1 cellular context compared by ENCODE assay signal in the genomic region with DNA sequence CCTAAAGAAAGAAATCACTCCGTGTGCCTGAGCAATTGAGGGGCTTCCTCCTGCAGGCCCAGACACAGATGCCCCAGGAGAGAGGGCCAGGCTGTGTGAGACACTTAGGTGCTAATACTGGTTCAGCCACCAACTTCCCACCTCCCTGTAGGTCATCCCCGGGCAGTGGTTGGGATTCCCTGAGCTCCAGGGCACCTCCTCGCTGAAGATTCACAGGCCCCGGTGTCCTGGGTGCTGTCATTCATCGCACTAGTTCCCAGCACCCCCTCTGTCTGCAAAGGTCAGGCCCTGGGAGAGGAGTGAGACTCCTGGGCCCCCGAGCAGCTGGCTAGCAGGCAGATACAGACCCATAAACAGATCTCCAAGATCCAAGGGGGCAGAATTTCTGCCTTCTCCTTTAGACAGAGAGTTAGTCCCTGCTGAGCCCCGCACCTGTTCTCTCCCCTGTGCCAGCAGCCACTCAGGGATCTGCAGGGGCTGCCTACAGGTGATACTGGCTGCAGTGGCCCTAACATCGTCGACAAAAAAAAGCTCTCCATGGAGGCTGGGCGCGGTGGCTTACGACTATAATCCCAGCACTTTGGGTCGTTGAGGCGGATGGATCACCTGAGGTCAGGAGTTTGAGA.
TF ChIP-seq lines count a peak whose summit lies in the region.

No MANE protein-coding gene starts in this region.

TF ChIP-seq in GM23338, 12 proteins besides CTCF, POLR2A, EP300 and RAD21 (continued from another document):
- TF ChIP-seq, protein P1, sequence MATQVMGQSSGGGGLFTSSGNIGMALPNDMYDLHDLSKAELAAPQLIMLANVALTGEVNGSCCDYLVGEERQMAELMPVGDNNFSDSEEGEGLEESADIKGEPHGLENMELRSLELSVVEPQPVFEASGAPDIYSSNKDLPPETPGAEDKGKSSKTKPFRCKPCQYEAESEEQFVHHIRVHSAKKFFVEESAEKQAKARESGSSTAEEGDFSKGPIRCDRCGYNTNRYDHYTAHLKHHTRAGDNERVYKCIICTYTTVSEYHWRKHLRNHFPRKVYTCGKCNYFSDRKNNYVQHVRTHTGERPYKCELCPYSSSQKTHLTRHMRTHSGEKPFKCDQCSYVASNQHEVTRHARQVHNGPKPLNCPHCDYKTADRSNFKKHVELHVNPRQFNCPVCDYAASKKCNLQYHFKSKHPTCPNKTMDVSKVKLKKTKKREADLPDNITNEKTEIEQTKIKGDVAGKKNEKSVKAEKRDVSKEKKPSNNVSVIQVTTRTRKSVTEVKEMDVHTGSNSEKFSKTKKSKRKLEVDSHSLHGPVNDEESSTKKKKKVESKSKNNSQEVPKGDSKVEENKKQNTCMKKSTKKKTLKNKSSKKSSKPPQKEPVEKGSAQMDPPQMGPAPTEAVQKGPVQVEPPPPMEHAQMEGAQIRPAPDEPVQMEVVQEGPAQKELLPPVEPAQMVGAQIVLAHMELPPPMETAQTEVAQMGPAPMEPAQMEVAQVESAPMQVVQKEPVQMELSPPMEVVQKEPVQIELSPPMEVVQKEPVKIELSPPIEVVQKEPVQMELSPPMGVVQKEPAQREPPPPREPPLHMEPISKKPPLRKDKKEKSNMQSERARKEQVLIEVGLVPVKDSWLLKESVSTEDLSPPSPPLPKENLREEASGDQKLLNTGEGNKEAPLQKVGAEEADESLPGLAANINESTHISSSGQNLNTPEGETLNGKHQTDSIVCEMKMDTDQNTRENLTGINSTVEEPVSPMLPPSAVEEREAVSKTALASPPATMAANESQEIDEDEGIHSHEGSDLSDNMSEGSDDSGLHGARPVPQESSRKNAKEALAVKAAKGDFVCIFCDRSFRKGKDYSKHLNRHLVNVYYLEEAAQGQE (IDR thresholded peaks at IDR 0.05; ENCODE audit: unreplicated experiment) = no peak
- TF ChIP-seq CREB1 (CRISPR knock-in tag; IDR thresholded peaks at IDR 0.05; ENCODE audit: low read depth) = no peak
- no peak for TF ChIP-seq ZNF462 (CRISPR knock-in tag; IDR thresholded peaks at IDR 0.05)
- TF ChIP-seq STAT1 (IDR thresholded peaks at IDR 0.05; ENCODE audit: unreplicated experiment) = no peak
- no peak for TF ChIP-seq ZNF114 (CRISPR knock-in tag; IDR thresholded peaks at IDR 0.05)
- no peak for TF ChIP-seq EZH2 (IDR thresholded peaks at IDR 0.05; ENCODE audit: low read depth, unreplicated experiment)
- no peak for TF ChIP-seq POLR2AphosphoS5 (IDR thresholded peaks at IDR 0.05; ENCODE audit: low read depth)
- TF ChIP-seq ZNF331 (CRISPR knock-in tag; IDR thresholded peaks at IDR 0.05; ENCODE audit: low read depth) = no peak
- no peak for TF ChIP-seq JUNB (IDR thresholded peaks at IDR 0.05; ENCODE audit: unreplicated experiment)
